31 cellular contexts compared by ENCODE assay signal in genomic region chr7:56483861-56484550, GRCh38.
"Had no signal": no experiment of that assay in that cellular context is flagged by ENCODE, and none has a peak within 500 bp of the region (broad histone marks: within the 10 kb centered on the region; RNA-seq: fewer than 3 reads in every experiment).

No MANE protein-coding gene starts in this region.

- H3K36me3 ChIP-seq: breast epithelium, cardiac muscle cell, colonic mucosa, esophagus squamous epithelium, gastroesophageal sphincter, heart right ventricle had no signal

- DNase-seq: activated CD4-positive, alpha-beta T cell treated with anti-CD3 and anti-CD28 coated beads for 4 hours; activated CD4-positive, alpha-beta T cell treated with anti-CD3 and anti-CD28 coated beads, Interleukin-2, amount 50 U/mL, for 1 hour; activated CD4-positive, alpha-beta T cell treated with anti-CD3 and anti-CD28 coated beads, Interleukin-2, amount 50 U/mL, for 48 hours; activated CD4-positive, CD25-positive, alpha-beta regulatory T cell; activated CD4-positive, CD25-positive, alpha-beta regulatory T cell treated with anti-CD3 and anti-CD28 coated beads, Interleukin-2, amount 50 U/mL, for 72 hours; activated CD8-positive, alpha-beta memory T cell treated with anti-CD3 and anti-CD28 coated beads, Interleukin-2, amount 10 ng/mL, durations not matched to agents 7 days and 5 days; activated CD8-positive, alpha-beta memory T cell treated with anti-CD3 and anti-CD28 coated beads, Interleukin-2, amount 50 U/mL, for 4 hours; activated CD8-positive, alpha-beta T cell treated with anti-CD3 and anti-CD28 coated beads, Interleukin-2, amount 10 ng/mL, durations not matched to agents 7 days and 5 days; activated effector memory CD4-positive, alpha-beta T cell treated with anti-CD3 and anti-CD28 coated beads, Interleukin-2, amount 50 U/mL, for 16 hours; activated naive CD4-positive, alpha-beta T cell treated with anti-CD3 and anti-CD28 coated beads, Interleukin-2, amount 50 U/mL, for 16 hours; activated naive CD4-positive, alpha-beta T cell treated with Interleukin-2 at 50 U/mL for 16 hours; activated T-cell treated with anti-CD3 and anti-CD28 coated beads, Interleukin-2, amount 50 U/mL, for 1 hour; activated T-cell treated with anti-CD3 and anti-CD28 coated beads, Interleukin-2, amount 50 U/mL, for 48 hours; amniotic stem cell; anterior cingulate cortex; central memory CD4-positive, alpha-beta T cell; cerebellar nuclear complex; colonic mucosa; effector CD8-positive, alpha-beta T cell; esophagus squamous epithelium; foreskin melanocyte; heart right ventricle; T-helper 2 cell had no signal

- H3K27me3 Mint-ChIP-seq: activated CD8-positive, alpha-beta memory T cell treated with anti-CD3 and anti-CD28 coated beads, Interleukin-2, amount 10 ng/mL, durations not matched to agents 7 days and 5 days; activated naive CD8-positive, alpha-beta T cell; brain had no signal

- H3K27me3 ChIP-seq: breast epithelium, cardiac muscle cell, colonic mucosa, esophagus squamous epithelium, gastroesophageal sphincter, heart right ventricle had no signal

- ATAC-seq: activated CD8-positive, alpha-beta memory T cell treated with anti-CD3 and anti-CD28 coated beads, Interleukin-2, amount 10 ng/mL, durations not matched to agents 7 days and 5 days; activated CD8-positive, alpha-beta T cell treated with anti-CD3 and anti-CD28 coated beads, Interleukin-2, amount 10 ng/mL, durations not matched to agents 7 days and 5 days; gastroesophageal sphincter; heart right ventricle had no signal

- H3K4me3 ChIP-seq: breast epithelium, cardiac muscle cell, colonic mucosa, esophagus squamous epithelium, gastroesophageal sphincter, heart right ventricle had no signal

- H3K4me1 Mint-ChIP-seq: activated CD8-positive, alpha-beta memory T cell treated with anti-CD3 and anti-CD28 coated beads, Interleukin-2, amount 10 ng/mL, durations not matched to agents 7 days and 5 days; brain had no signal

- H3K27ac Mint-ChIP-seq: activated CD8-positive, alpha-beta memory T cell treated with anti-CD3 and anti-CD28 coated beads, Interleukin-2, amount 10 ng/mL, durations not matched to agents 7 days and 5 days; activated CD8-positive, alpha-beta T cell treated with anti-CD3 and anti-CD28 coated beads, Interleukin-2, amount 10 ng/mL, durations not matched to agents 7 days and 5 days; activated naive CD8-positive, alpha-beta T cell; activated T-helper 1 cell treated with anti-CD3 and anti-CD28 coated beads, Interleukin-12 subunit alpha, Interleukin-12 subunit beta, Interleukin-2, Interleukin-4 antibody, amounts not matched to agents 30 ng/mL and 10 ng/mL and 1 ng/mL, durations not matched to agents 14 hours and 24 hours and 36 hours; activated T-helper 2 cell treated with anti-CD3 and anti-CD28 coated beads, Interferon-gamma antibody, Interleukin-2, Interleukin-4, amounts not matched to agents 10 μg/mL and 5 μg/mL and 100 μg/mL, durations not matched to agents 14 hours and 24 hours and 36 hours; brain had no signal

- H3K36me3 Mint-ChIP-seq: brain had no signal

- H3K4me1 ChIP-seq: breast epithelium, colonic mucosa, esophagus squamous epithelium, gastroesophageal sphincter, heart right ventricle had no signal

- H3K27ac ChIP-seq: breast epithelium, cardiac muscle cell, colonic mucosa, epithelial cell of prostate, esophagus squamous epithelium, gastroesophageal sphincter, heart right ventricle had no signal

- H3K4me3 Mint-ChIP-seq: activated CD8-positive, alpha-beta memory T cell treated with anti-CD3 and anti-CD28 coated beads, Interleukin-2, amount 10 ng/mL, durations not matched to agents 7 days and 5 days; activated CD8-positive, alpha-beta T cell treated with anti-CD3 and anti-CD28 coated beads, Interleukin-2, amount 10 ng/mL, durations not matched to agents 7 days and 5 days; activated naive CD8-positive, alpha-beta T cell; activated T-helper 1 cell treated with anti-CD3 and anti-CD28 coated beads, Interleukin-12 subunit alpha, Interleukin-12 subunit beta, Interleukin-2, Interleukin-4 antibody, amounts not matched to agents 30 ng/mL and 10 ng/mL and 1 ng/mL, durations not matched to agents 14 hours and 24 hours and 36 hours; brain had no signal

- H3K9me3 ChIP-seq: colonic mucosa had no signal
